Comparison of ENCODE assay signal across 1 cellular context in genomic region chr4:63529581-63529980, GRCh38.
TF ChIP-seq lines count a peak whose summit lies in the region.

No MANE protein-coding gene starts in this region.

TF ChIP-seq in GM23338, 12 proteins besides CTCF, POLR2A, EP300 and RAD21 (continued from another document):
- no peak for TF ChIP-seq ZNF462 (CRISPR knock-in tag; IDR thresholded peaks at IDR 0.05)
- no peak for TF ChIP-seq POLR2AphosphoS5 (IDR thresholded peaks at IDR 0.05; ENCODE audit: low read depth)
- TF ChIP-seq NANOG (IDR thresholded peaks at IDR 0.05; ENCODE audit: borderline replicate concordance) = no peak
- TF ChIP-seq STAT1 (IDR thresholded peaks at IDR 0.05; ENCODE audit: unreplicated experiment) = no peak
- no peak for TF ChIP-seq EZH2phosphoT487 (IDR thresholded peaks at IDR 0.05; ENCODE audit: unreplicated experiment)
- no peak for TF ChIP-seq ETS1 (IDR thresholded peaks at IDR 0.05)
- no peak for TF ChIP-seq EZH2 (IDR thresholded peaks at IDR 0.05; ENCODE audit: low read depth, unreplicated experiment)
- no peak for TF ChIP-seq ZNF114 (CRISPR knock-in tag; IDR thresholded peaks at IDR 0.05)
